In genomic region chr2:105915005-105915558, GRCh38 we compare ENCODE assay signal across 11 cellular contexts.
A peak's percentile ranks its signal among the peaks of the same experiment; 100 is the strongest.
DNase-seq lines count a peak whose midpoint lies in the region; ATAC-seq and TF ChIP-seq lines count a peak whose summit lies in the region.
"Had no signal": no experiment of that assay in that cellular context is flagged by ENCODE, and none has a peak within 500 bp of the region (broad histone marks: within the 10 kb centered on the region; RNA-seq: fewer than 3 reads in every experiment).

No MANE protein-coding gene starts in this region.

- no peak overlapping the region for H3K27ac ChIP-seq in osteoblast (ENCODE audit: low read depth, low read length)

- H3K4me1 ChIP-seq in osteoblast (ENCODE audit: insufficient read depth, low read length) = no peaks in the 10 kb centered on the region

- H4K20me1 ChIP-seq in osteoblast (ENCODE audit: insufficient read depth, low read length) = no peaks in the 10 kb centered on the region

- H3K27me3 ChIP-seq in osteoblast (ENCODE audit: insufficient read depth, low read length) = peaks cover 4% of the 10 kb centered on the region

- no peak overlapping the region for H3K4me2 ChIP-seq in osteoblast (ENCODE audit: insufficient read depth, low read length)

- H2AFZ ChIP-seq in osteoblast (ENCODE audit: low read length) = no peak overlapping the region

- H3K9me3 ChIP-seq in osteoblast (ENCODE audit: low read depth, low read length) = no peaks in the 10 kb centered on the region

- ATAC-seq in GM19351 (IDR thresholded peaks at IDR 0.05; ENCODE audit: unreplicated experiment) = peak; percentile 76
- ATAC-seq in HG02678 (IDR thresholded peaks at IDR 0.05; ENCODE audit: unreplicated experiment) = peak; percentile 80
- ATAC-seq in HG03469 (IDR thresholded peaks at IDR 0.05; ENCODE audit: unreplicated experiment) = peak; percentile 65

- no peak overlapping the region for H3K4me3 ChIP-seq in osteoblast (ENCODE audit: insufficient read depth, low read length)

- no peak for TF ChIP-seq CTCF in osteoblast (IDR thresholded peaks at IDR 0.05; ENCODE audit: extremely low read depth, low read depth, low read length)

- no peaks in the 10 kb centered on the region for H3K36me3 ChIP-seq in osteoblast (ENCODE audit: insufficient read depth, low read length)

- DNase-seq in osteoblast (ENCODE audit: insufficient read length, low spot score, missing footprints) = peak; percentile 3
- no peak for DNase-seq in Kasumi-1 (lab: John Stamatoyannopoulos, UW)
- no peak for DNase-seq in NCI-H2107 treated with DMSO at 0.1 percent for 48 hours (lab: John Stamatoyannopoulos, UW; ENCODE audit: unreplicated experiment)
- no peak for DNase-seq in activated CD4-positive, alpha-beta T cell treated with anti-CD3 and anti-CD28 coated beads for 4 hours
- DNase-seq in activated CD4-positive, alpha-beta T cell treated with anti-CD3 and anti-CD28 coated beads for 1 hour = no peak
- DNase-seq: activated CD4-positive, CD25-positive, alpha-beta regulatory T cell; NCI-H2227 treated with DMSO at 0.1 percent for 48 hours; stimulated activated CD4-positive, alpha-beta T cell treated with anti-CD3 and anti-CD28 coated beads, Interleukin-4, amount 100 ng/mL, for 4 hours had no signal

- no peaks in the 10 kb centered on the region for H3K79me2 ChIP-seq in osteoblast (ENCODE audit: insufficient read depth, low read length)
